Comparison of ENCODE assay signal across 8 cellular contexts in the genomic region with DNA sequence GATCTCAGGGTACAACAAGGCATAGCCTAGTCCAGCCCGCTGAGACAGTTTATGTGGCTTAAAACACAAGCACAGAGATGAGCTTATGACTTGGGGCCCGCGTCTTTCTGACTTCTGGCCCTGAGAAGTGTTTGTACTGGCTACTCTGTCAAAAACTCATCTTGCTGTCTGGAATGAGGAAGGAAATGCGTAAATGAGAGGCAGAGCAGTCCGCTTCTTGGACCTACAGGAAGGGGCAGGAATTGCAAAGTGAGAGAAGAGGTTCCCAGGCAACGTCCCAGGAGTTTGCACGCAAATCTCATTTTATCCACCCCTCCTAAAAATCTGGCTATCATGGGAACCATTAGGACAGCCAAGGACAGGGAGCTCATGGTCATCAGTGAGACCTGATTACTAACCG. TPM values are rescaled to one million over a fixed set of nuclear protein-coding genes. Genes with fewer than 3 reads are reported as not detected.
DNase-seq lines count a peak whose midpoint lies in the region; ATAC-seq and TF ChIP-seq lines count a peak whose summit lies in the region.

No MANE protein-coding gene starts in this region.

- TF ChIP-seq CTCF in HL-60 (IDR thresholded peaks at IDR 0.05; ENCODE audit: insufficient read depth, low read length) (no peak), neural progenitor cell (IDR thresholded peaks at IDR 0.05) (no peak)

- H3K4me2 ChIP-seq in neural progenitor cell: no peak overlapping the region

- H3K36me3 Mint-ChIP-seq in immature natural killer cell (peaks cover 4 to 6% (median 4%) of the 10 kb centered on the region in 3 donors), neural progenitor cell (no peaks in the 10 kb centered on the region)

- H3K27ac ChIP-seq in HL-60 (replicated peaks): peak overlapping the region; percentile 45
- no peak overlapping the region for H3K27ac ChIP-seq in neural progenitor cell

- H3K79me2 ChIP-seq in neural progenitor cell (ENCODE audit: low read depth): no peaks in the 10 kb centered on the region

- H3K9ac ChIP-seq in neural progenitor cell: no peak overlapping the region

- H3F3A ChIP-seq in neural progenitor cell (ENCODE audit: low read depth): peaks cover 13% of the 10 kb centered on the region

- no peaks in the 10 kb centered on the region for H3K9me3 Mint-ChIP-seq in immature natural killer cell
- no peaks in the 10 kb centered on the region for H3K9me3 Mint-ChIP-seq in neural progenitor cell

- peak in 1 of 2 experiments; percentile 72 for DNase-seq in HL-60 (ENCODE audit: low read depth in 1 of 2, low spot score in 1 of 2)
- DNase-seq in amniotic epithelial cell (ENCODE audit: low read depth): peak; percentile 76
- DNase-seq in immature natural killer cell: no peak
- peak; percentile 93 for DNase-seq in stromal cell of bone marrow (ENCODE audit: low read depth)
- DNase-seq in hypothalamus (lab: John Stamatoyannopoulos, UW): no peak
- no peak for DNase-seq in HAP-1 (ENCODE audit: low spot score in 2 of 2)
- no peak for DNase-seq in neural progenitor cell (ENCODE audit: low spot score)

- H3K36me3 ChIP-seq in HAP-1 (replicated peaks) (no peaks in the 10 kb centered on the region), neural progenitor cell (no peaks in the 10 kb centered on the region)

- H3K9me3 ChIP-seq in HAP-1 (no peaks in the 10 kb centered on the region), neural progenitor cell (ENCODE audit: low read depth) (no peaks in the 10 kb centered on the region)

- ATAC-seq in HG03108 (IDR thresholded peaks at IDR 0.05; ENCODE audit: unreplicated experiment): no peak

- H3K27me3 ChIP-seq in HL-60 (ENCODE audit: insufficient read depth, poor library complexity, severe bottlenecking) (no peaks in the 10 kb centered on the region), HAP-1 (ENCODE audit: low read depth) (no peaks in the 10 kb centered on the region), neural progenitor cell (peaks cover 10% of the 10 kb centered on the region)

- H3K4me1 Mint-ChIP-seq in immature natural killer cell (peaks cover 89 to 93% of the 10 kb centered on the region in 2 donors), neural progenitor cell (peaks cover 9% of the 10 kb centered on the region)

- H3K4me3 ChIP-seq in HL-60 (replicated peaks; ENCODE audit: insufficient read depth, low read length) (no peak overlapping the region), HAP-1 (no peak overlapping the region), neural progenitor cell (no peak overlapping the region)

- H3K27ac Mint-ChIP-seq in immature natural killer cell (peak overlapping the region in 4 of 6 donors; percentile 15 to 57 (median 36)), neural progenitor cell (no peak overlapping the region)

- no peak overlapping the region for H2AFZ ChIP-seq in neural progenitor cell (replicated peaks)

- H3K4me3 Mint-ChIP-seq in immature natural killer cell (no peak overlapping the region), neural progenitor cell (no peak overlapping the region)

- in situ Hi-C loops in HAP-1 (cut with MboI; ENCODE audit: low sequenced_read_pairs): no loop called here

- H3K27me3 Mint-ChIP-seq in immature natural killer cell (ENCODE audit: low read depth in 3 of 3): peaks cover 3 to 24% (median 6%) of the 10 kb centered on the region in 3 donors
- peaks cover 8% of the 10 kb centered on the region for H3K27me3 Mint-ChIP-seq in neural progenitor cell (ENCODE audit: insufficient read depth, low read depth)

- peaks cover 5% of the 10 kb centered on the region for H3K4me1 ChIP-seq in HAP-1
- peaks cover 10% of the 10 kb centered on the region for H3K4me1 ChIP-seq in neural progenitor cell

- H4K20me1 ChIP-seq in neural progenitor cell (ENCODE audit: low read depth): peaks cover 5% of the 10 kb centered on the region

RNA-seq across cellular contexts. Expression of a gene that starts 5.5 kb away (rescaled TPM):
- polyA plus RNA-seq in immature natural killer cell: 100 to 1,000 TPM; 136 to 270 (median 181) TPM
- total RNA-seq in neural progenitor cell (ENCODE audit: low replicate concordance): 2.7 and 7.3 TPM in 2 replicates

Comparison
In these comparisons a context has a peak if more than half of its experiments do, and no peak if none do; other contexts are left out.
1. DNase-seq: peak in amniotic epithelial cell (single experiment) and stromal cell of bone marrow (single experiment); none in immature natural killer cell (0 of 3), hypothalamus (0 of 51), HAP-1 (0 of 2) and neural progenitor cell (single experiment).